ENCODE assay signal across 16 cellular contexts in genomic region chr2:140988597-140988996, GRCh38.
"Had no signal": no experiment of that assay in that cellular context is flagged by ENCODE, and none has a peak within 500 bp of the region (broad histone marks: within the 10 kb centered on the region; RNA-seq: fewer than 3 reads in every experiment).

No MANE protein-coding gene starts in this region.

- H3K9me3 ChIP-seq: body of pancreas, left ventricle myocardium inferior, tibial artery, uterus had no signal

- FAIRE-seq: kidney had no signal

- H3K27ac ChIP-seq: body of pancreas, coronary artery, left ventricle myocardium inferior, tibial artery, uterus had no signal

- H3K27me3 ChIP-seq: body of pancreas, tibial artery, uterus had no signal

- H3K4me3 ChIP-seq: body of pancreas, coronary artery, left ventricle myocardium inferior, tibial artery, uterus had no signal

- ATAC-seq: activated naive CD4-positive, alpha-beta T cell treated with anti-CD3 and anti-CD28 coated beads, Interleukin-2, amount 50 U/mL, for 72 hours; activated T-cell treated with anti-CD3 and anti-CD28 coated beads, Interleukin-2, amount 50 U/mL, for 72 hours; body of pancreas; naive thymus-derived CD8-positive, alpha-beta T cell; stimulated activated effector memory CD8-positive, alpha-beta T cell treated with anti-CD3 and anti-CD28 coated beads, Interleukin-12 subunit alpha, Interleukin-12 subunit beta, amount 100 ng/mL, for 72 hours; WTC11 had no signal

- H3K4me1 ChIP-seq: body of pancreas, left ventricle myocardium inferior, tibial artery, uterus had no signal

- DNase-seq: activated CD4-positive, alpha-beta T cell treated with anti-CD3 and anti-CD28 coated beads for 4 hours; activated CD8-positive, alpha-beta memory T cell treated with anti-CD3 and anti-CD28 coated beads, Interleukin-2, amount 50 U/mL, for 48 hours; activated gamma-delta T cell; activated T-cell treated with anti-CD3 and anti-CD28 coated beads, Interleukin-2, amount 50 U/mL, for 72 hours; body of pancreas; effector CD4-positive, alpha-beta T cell; hippocampal formation; kidney; left ventricle myocardium inferior; naive thymus-derived CD8-positive, alpha-beta T cell; tibial artery; uterus had no signal

- H3K36me3 ChIP-seq: left ventricle myocardium inferior, tibial artery, uterus had no signal
